Comparison of ENCODE assay signal across 8 cellular contexts in genomic region chr5:179858241-179858585, GRCh38. TPM values are rescaled to one million over a fixed set of nuclear protein-coding genes. Genes with fewer than 3 reads are reported as not detected.
DNase-seq lines count a peak whose midpoint lies in the region; ATAC-seq, FAIRE-seq and TF ChIP-seq lines count a peak whose summit lies in the region.

No MANE protein-coding gene starts in this region.

- H3K27me3 ChIP-seq in BLaER1 (no peaks in the 10 kb centered on the region), SJSA1 (replicated peaks) (no peaks in the 10 kb centered on the region), astrocyte (ENCODE audit: insufficient read depth, low read length) (no peaks in the 10 kb centered on the region)

- H3K9me3 ChIP-seq in BLaER1 (peaks cover 11% of the 10 kb centered on the region; the same call in 1 of the 2 replicates), SJSA1 (replicated peaks) (peaks cover 6% of the 10 kb centered on the region; the same call in 1 of the 2 replicates), astrocyte (ENCODE audit: insufficient read depth, low read depth, low read length) (peaks cover 10% of the 10 kb centered on the region)

- H3K4me3 ChIP-seq in BLaER1: peak overlapping the region; percentile 95
- peak overlapping the region; percentile 76 for H3K4me3 ChIP-seq in SJSA1
- peak overlapping the region; percentile 98 for H3K4me3 ChIP-seq in astrocyte (ENCODE audit: insufficient read depth, low read depth, low read length)

- H3K9ac ChIP-seq in BLaER1 (peak overlapping the region; percentile 84), astrocyte (ENCODE audit: low read length) (peak overlapping the region; percentile 89)

- H3K4me1 ChIP-seq in BLaER1: peaks cover 30% of the 10 kb centered on the region
- peaks cover 3% of the 10 kb centered on the region; the same call in 1 of the 2 replicates for H3K4me1 ChIP-seq in SJSA1 (replicated peaks)
- H3K4me1 ChIP-seq in astrocyte (ENCODE audit: insufficient read depth, low read length): no peaks in the 10 kb centered on the region

- TF ChIP-seq CTCF in astrocyte (IDR thresholded peaks at IDR 0.05; ENCODE audit: insufficient read depth, low read depth, low read length): no peak

- peaks cover 23% of the 10 kb centered on the region for H3K79me2 ChIP-seq in astrocyte (ENCODE audit: insufficient read depth, low read length)

- DNase-seq in SJSA1 (ENCODE audit: low read depth in 1 of 2, low spot score in 2 of 2): no peak
- peak; percentile 9 for DNase-seq in astrocyte (ENCODE audit: low read depth)
- peak; percentile 55 for DNase-seq in iPS-NIHi7 (ENCODE audit: extremely low spot score)
- peak; percentile 49 for DNase-seq in stimulated activated CD4-positive, alpha-beta T cell treated with anti-CD3 and anti-CD28 coated beads, Interleukin-1b, Interleukin-23, amount 100 ng/mL, for 48 hours
- DNase-seq in NCI-H2107 treated with DMSO at 0.1 percent for 48 hours (lab: John Stamatoyannopoulos, UW; ENCODE audit: unreplicated experiment): no peak

- H3K36me3 Mint-ChIP-seq in astrocyte (ENCODE audit: low read depth, unreplicated experiment): peaks cover 13% of the 10 kb centered on the region

- peaks cover 20% of the 10 kb centered on the region for H3K36me3 ChIP-seq in BLaER1
- peaks cover 20% of the 10 kb centered on the region for H3K36me3 ChIP-seq in SJSA1
- peaks cover 4% of the 10 kb centered on the region for H3K36me3 ChIP-seq in astrocyte (ENCODE audit: insufficient read depth, low read length)

- no peaks in the 10 kb centered on the region for H3K27me3 Mint-ChIP-seq in astrocyte (ENCODE audit: low read depth, unreplicated experiment)

- H3K4me3 Mint-ChIP-seq in astrocyte (ENCODE audit: unreplicated experiment): peak overlapping the region; percentile 94

- peak overlapping the region; percentile 96 for H3K4me2 ChIP-seq in BLaER1
- H3K4me2 ChIP-seq in astrocyte (ENCODE audit: low read length): peak overlapping the region; percentile 97

- ATAC-seq in GM18907 (IDR thresholded peaks at IDR 0.05; ENCODE audit: unreplicated experiment) (peak; percentile 46), HG03135 (IDR thresholded peaks at IDR 0.05; ENCODE audit: unreplicated experiment) (peak; percentile 47)

- H3K27ac Mint-ChIP-seq in astrocyte (ENCODE audit: unreplicated experiment): peak overlapping the region; percentile 55

- H4K20me1 ChIP-seq in BLaER1 (peaks cover 22% of the 10 kb centered on the region; the same call in 1 of the 2 replicates), astrocyte (ENCODE audit: insufficient read depth, low read length) (peaks cover 3% of the 10 kb centered on the region)

- H3K27ac ChIP-seq in BLaER1 (peak overlapping the region; percentile 23; the same call in 1 of the 2 replicates), SJSA1 (no peak overlapping the region), astrocyte (ENCODE audit: low read depth, low read length) (no peak overlapping the region)

- peaks cover 4% of the 10 kb centered on the region for H3K4me1 Mint-ChIP-seq in astrocyte (ENCODE audit: low read depth, unreplicated experiment)

- H2AFZ ChIP-seq in astrocyte (ENCODE audit: low read depth, low read length): peak overlapping the region; percentile 94

- H3K9me3 Mint-ChIP-seq in astrocyte (ENCODE audit: unreplicated experiment): peaks cover 5% of the 10 kb centered on the region

- FAIRE-seq in astrocyte (lab: Jason Lieb, UNC): no peak

RNA-seq across cellular contexts. Expression of gene MRNIP, which starts 0.4 kb away (rescaled TPM):
- total RNA-seq in SJSA1 (2014; rRNA removed; shearing (Covaris generic)): 10.4 and 17.7 TPM in 2 replicates
- total RNA-seq in astrocyte: 19.9 and 20.7 TPM in 2 replicates

RNA-seq across cellular contexts. Expression of gene SQSTM1, which starts 37.5 kb away (rescaled TPM):
- 298 and 772 TPM in 2 replicates for total RNA-seq in SJSA1 (2014; rRNA removed; shearing (Covaris generic))
- total RNA-seq in astrocyte: 215 and 262 TPM in 2 replicates

RNA-seq across cellular contexts. Expression of gene TBC1D9B, which starts 49.5 kb away (rescaled TPM):
- 41.9 and 43.2 TPM in 2 replicates for total RNA-seq in SJSA1 (2014; rRNA removed; shearing (Covaris generic))
- total RNA-seq in astrocyte: 85.1 and 89.9 TPM in 2 replicates

RNA-seq across cellular contexts. Expression of gene MGAT4B, which starts 51.5 kb away (rescaled TPM):
- total RNA-seq in SJSA1 (2014; rRNA removed; shearing (Covaris generic)): 98.2 and 125 TPM in 2 replicates
- 179 and 193 TPM in 2 replicates for total RNA-seq in astrocyte

Comparison
In these comparisons a context has a peak if more than half of its experiments do, and no peak if none do; other contexts are left out.
1. DNase-seq: peak in astrocyte (single experiment), iPS-NIHi7 (single experiment) and stimulated activated CD4-positive, alpha-beta T cell treated with anti-CD3 and anti-CD28 coated beads, Interleukin-1b, Interleukin-23, amount 100 ng/mL, for 48 hours (single experiment); none in SJSA1 (0 of 2) and NCI-H2107 treated with DMSO at 0.1 percent for 48 hours (single experiment).
2. Peak in every context shown above with its lines, with median percentiles within 50 percentile points of each other: H3K4me3 ChIP-seq.